1 cellular context compared by ENCODE assay signal in the genomic region with DNA sequence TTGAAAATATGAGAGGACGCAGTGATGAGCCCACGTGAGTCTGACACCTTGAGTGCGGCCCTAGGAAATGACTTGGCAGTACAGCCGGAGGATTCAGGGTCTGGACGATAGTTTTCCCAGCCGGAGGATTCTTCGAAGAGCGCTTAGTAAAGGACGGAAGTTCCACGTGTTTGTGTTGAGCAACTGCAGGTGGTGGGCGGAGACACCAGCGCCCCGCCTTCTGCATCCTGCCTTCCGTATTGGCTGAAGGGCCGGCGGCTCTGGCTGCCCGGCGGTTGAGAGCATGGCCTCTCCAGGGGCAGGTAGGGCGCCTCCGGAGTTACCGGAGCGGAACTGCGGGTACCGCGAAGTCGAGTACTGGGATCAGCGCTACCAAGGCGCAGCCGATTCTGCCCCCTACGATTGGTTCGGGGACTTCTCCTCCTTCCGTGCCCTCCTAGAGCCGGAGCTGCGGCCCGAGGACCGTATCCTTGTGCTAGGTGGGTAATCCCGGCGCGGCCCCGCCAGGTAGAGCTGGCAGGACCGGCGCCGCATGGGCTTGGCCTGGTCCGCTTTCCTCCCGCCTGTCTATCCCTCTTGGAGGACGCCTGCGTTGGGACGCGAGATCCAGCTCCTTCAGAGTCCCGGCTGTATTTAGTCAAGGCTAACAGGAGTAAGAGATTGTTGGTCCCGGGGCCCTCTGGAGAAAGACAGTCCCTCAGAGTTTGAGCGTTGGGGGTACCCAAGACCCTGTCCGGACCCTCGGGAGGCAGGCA.
TF ChIP-seq lines count a peak whose summit lies in the region.

A gene (plus strand): TSS at position 261 of the 755 bp plus-strand sequence. CDS start 23 bp downstream, at position 284.

TF ChIP-seq in HEK293, 187 proteins besides CTCF, POLR2A, EP300 and RAD21 (continued from another document and continues in another):
- TF ChIP-seq, protein P1, sequence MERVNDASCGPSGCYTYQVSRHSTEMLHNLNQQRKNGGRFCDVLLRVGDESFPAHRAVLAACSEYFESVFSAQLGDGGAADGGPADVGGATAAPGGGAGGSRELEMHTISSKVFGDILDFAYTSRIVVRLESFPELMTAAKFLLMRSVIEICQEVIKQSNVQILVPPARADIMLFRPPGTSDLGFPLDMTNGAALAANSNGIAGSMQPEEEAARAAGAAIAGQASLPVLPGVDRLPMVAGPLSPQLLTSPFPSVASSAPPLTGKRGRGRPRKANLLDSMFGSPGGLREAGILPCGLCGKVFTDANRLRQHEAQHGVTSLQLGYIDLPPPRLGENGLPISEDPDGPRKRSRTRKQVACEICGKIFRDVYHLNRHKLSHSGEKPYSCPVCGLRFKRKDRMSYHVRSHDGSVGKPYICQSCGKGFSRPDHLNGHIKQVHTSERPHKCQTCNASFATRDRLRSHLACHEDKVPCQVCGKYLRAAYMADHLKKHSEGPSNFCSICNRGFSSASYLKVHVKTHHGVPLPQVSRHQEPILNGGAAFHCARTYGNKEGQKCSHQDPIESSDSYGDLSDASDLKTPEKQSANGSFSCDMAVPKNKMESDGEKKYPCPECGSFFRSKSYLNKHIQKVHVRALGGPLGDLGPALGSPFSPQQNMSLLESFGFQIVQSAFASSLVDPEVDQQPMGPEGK (tag by site-specific recombination; IDR thresholded peaks at IDR 0.05), result peak; percentile 60; the same call in 1 of the 2 replicates
- TF ChIP-seq ZNF514 (tag by site-specific recombination; IDR thresholded peaks at IDR 0.05), result no peak
- TF ChIP-seq KLF10 (tag by site-specific recombination; IDR thresholded peaks at IDR 0.05), result peak; percentile 65; the same call in 1 of the 2 replicates
- TF ChIP-seq MYNN (tag by site-specific recombination; IDR thresholded peaks at IDR 0.05; ENCODE audit: borderline replicate concordance), result no peak
- no peak for TF ChIP-seq ZNF16 (tag by site-specific recombination; IDR thresholded peaks at IDR 0.05; ENCODE audit: low read depth)
- TF ChIP-seq ZNF658 (tag by site-specific recombination; IDR thresholded peaks at IDR 0.05), result no peak
- TF ChIP-seq ZNF792 (tag by site-specific recombination; IDR thresholded peaks at IDR 0.05), result no peak
- TF ChIP-seq, protein P2, sequence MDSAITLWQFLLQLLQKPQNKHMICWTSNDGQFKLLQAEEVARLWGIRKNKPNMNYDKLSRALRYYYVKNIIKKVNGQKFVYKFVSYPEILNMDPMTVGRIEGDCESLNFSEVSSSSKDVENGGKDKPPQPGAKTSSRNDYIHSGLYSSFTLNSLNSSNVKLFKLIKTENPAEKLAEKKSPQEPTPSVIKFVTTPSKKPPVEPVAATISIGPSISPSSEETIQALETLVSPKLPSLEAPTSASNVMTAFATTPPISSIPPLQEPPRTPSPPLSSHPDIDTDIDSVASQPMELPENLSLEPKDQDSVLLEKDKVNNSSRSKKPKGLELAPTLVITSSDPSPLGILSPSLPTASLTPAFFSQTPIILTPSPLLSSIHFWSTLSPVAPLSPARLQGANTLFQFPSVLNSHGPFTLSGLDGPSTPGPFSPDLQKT (IDR thresholded peaks at IDR 0.05; ENCODE audit: borderline replicate concordance, low read depth, low read length), result no peak
- TF ChIP-seq ZNF10 (tag by site-specific recombination; IDR thresholded peaks at IDR 0.05), result no peak
- no peak for TF ChIP-seq KLF8 (tag by site-specific recombination; IDR thresholded peaks at IDR 0.05)
- TF ChIP-seq, protein P3, sequence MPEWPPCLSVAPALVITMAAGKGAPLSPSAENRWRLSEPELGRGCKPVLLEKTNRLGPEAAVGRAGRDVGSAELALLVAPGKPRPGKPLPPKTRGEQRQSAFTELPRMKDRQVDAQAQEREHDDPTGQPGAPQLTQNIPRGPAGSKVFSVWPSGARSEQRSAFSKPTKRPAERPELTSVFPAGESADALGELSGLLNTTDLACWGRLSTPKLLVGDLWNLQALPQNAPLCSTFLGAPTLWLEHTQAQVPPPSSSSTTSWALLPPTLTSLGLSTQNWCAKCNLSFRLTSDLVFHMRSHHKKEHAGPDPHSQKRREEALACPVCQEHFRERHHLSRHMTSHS (tag by site-specific recombination; IDR thresholded peaks at IDR 0.05), result no peak
- no peak for TF ChIP-seq EGR2 (tag by site-specific recombination; IDR thresholded peaks at IDR 0.05; ENCODE audit: low read depth)
- peak; percentile 29; the same call in 1 of the 2 replicates for TF ChIP-seq ZBTB48 (tag by site-specific recombination; IDR thresholded peaks at IDR 0.05)
- TF ChIP-seq, protein P4, sequence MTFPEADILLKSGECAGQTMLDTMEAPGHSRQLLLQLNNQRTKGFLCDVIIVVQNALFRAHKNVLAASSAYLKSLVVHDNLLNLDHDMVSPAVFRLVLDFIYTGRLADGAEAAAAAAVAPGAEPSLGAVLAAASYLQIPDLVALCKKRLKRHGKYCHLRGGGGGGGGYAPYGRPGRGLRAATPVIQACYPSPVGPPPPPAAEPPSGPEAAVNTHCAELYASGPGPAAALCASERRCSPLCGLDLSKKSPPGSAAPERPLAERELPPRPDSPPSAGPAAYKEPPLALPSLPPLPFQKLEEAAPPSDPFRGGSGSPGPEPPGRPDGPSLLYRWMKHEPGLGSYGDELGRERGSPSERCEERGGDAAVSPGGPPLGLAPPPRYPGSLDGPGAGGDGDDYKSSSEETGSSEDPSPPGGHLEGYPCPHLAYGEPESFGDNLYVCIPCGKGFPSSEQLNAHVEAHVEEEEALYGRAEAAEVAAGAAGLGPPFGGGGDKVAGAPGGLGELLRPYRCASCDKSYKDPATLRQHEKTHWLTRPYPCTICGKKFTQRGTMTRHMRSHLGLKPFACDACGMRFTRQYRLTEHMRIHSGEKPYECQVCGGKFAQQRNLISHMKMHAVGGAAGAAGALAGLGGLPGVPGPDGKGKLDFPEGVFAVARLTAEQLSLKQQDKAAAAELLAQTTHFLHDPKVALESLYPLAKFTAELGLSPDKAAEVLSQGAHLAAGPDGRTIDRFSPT (tag by site-specific recombination; IDR thresholded peaks at IDR 0.05), result peak; percentile 93
- TF ChIP-seq ZNF335 (tag by site-specific recombination; conservative IDR thresholded peaks at IDR 0.05), result peak; percentile 95
- no peak for TF ChIP-seq ZNF221 (tag by site-specific recombination; IDR thresholded peaks at IDR 0.05; ENCODE audit: borderline replicate concordance)
- TF ChIP-seq YY1 (tag by site-specific recombination; IDR thresholded peaks at IDR 0.05), result no peak
- TF ChIP-seq YY2 (tag by site-specific recombination; IDR thresholded peaks at IDR 0.05), result no peak
- TF ChIP-seq SP2 (tag by site-specific recombination; IDR thresholded peaks at IDR 0.05), result peak; percentile 83
- TF ChIP-seq IKZF3 (tag by site-specific recombination; IDR thresholded peaks at IDR 0.05), result no peak; the same call in 1 of the 2 replicates
- no peak for TF ChIP-seq GLIS1 (tag by site-specific recombination; IDR thresholded peaks at IDR 0.05)
- peak; percentile 93 for TF ChIP-seq ZXDB (tag by site-specific recombination; IDR thresholded peaks at IDR 0.05)
- TF ChIP-seq, protein P5, sequence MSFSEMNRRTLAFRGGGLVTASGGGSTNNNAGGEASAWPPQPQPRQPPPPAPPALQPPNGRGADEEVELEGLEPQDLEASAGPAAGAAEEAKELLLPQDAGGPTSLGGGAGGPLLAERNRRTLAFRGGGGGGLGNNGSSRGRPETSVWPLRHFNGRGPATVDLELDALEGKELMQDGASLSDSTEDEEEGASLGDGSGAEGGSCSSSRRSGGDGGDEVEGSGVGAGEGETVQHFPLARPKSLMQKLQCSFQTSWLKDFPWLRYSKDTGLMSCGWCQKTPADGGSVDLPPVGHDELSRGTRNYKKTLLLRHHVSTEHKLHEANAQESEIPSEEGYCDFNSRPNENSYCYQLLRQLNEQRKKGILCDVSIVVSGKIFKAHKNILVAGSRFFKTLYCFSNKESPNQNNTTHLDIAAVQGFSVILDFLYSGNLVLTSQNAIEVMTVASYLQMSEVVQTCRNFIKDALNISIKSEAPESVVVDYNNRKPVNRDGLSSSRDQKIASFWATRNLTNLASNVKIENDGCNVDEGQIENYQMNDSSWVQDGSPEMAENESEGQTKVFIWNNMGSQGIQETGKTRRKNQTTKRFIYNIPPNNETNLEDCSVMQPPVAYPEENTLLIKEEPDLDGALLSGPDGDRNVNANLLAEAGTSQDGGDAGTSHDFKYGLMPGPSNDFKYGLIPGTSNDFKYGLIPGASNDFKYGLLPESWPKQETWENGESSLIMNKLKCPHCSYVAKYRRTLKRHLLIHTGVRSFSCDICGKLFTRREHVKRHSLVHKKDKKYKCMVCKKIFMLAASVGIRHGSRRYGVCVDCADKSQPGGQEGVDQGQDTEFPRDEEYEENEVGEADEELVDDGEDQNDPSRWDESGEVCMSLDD (tag by site-specific recombination; IDR thresholded peaks at IDR 0.05), result no peak
- TF ChIP-seq, protein P6, sequence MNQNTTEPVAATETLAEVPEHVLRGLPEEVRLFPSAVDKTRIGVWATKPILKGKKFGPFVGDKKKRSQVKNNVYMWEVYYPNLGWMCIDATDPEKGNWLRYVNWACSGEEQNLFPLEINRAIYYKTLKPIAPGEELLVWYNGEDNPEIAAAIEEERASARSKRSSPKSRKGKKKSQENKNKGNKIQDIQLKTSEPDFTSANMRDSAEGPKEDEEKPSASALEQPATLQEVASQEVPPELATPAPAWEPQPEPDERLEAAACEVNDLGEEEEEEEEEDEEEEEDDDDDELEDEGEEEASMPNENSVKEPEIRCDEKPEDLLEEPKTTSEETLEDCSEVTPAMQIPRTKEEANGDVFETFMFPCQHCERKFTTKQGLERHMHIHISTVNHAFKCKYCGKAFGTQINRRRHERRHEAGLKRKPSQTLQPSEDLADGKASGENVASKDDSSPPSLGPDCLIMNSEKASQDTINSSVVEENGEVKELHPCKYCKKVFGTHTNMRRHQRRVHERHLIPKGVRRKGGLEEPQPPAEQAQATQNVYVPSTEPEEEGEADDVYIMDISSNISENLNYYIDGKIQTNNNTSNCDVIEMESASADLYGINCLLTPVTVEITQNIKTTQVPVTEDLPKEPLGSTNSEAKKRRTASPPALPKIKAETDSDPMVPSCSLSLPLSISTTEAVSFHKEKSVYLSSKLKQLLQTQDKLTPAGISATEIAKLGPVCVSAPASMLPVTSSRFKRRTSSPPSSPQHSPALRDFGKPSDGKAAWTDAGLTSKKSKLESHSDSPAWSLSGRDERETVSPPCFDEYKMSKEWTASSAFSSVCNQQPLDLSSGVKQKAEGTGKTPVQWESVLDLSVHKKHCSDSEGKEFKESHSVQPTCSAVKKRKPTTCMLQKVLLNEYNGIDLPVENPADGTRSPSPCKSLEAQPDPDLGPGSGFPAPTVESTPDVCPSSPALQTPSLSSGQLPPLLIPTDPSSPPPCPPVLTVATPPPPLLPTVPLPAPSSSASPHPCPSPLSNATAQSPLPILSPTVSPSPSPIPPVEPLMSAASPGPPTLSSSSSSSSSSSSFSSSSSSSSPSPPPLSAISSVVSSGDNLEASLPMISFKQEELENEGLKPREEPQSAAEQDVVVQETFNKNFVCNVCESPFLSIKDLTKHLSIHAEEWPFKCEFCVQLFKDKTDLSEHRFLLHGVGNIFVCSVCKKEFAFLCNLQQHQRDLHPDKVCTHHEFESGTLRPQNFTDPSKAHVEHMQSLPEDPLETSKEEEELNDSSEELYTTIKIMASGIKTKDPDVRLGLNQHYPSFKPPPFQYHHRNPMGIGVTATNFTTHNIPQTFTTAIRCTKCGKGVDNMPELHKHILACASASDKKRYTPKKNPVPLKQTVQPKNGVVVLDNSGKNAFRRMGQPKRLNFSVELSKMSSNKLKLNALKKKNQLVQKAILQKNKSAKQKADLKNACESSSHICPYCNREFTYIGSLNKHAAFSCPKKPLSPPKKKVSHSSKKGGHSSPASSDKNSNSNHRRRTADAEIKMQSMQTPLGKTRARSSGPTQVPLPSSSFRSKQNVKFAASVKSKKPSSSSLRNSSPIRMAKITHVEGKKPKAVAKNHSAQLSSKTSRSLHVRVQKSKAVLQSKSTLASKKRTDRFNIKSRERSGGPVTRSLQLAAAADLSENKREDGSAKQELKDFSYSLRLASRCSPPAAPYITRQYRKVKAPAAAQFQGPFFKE (tag by site-specific recombination; IDR thresholded peaks at IDR 0.05; ENCODE audit: borderline replicate concordance), result no peak
- TF ChIP-seq ZNF112 (tag by site-specific recombination; IDR thresholded peaks at IDR 0.05), result no peak
- TF ChIP-seq ZNF654 (tag by site-specific recombination; IDR thresholded peaks at IDR 0.05; ENCODE audit: low read depth), result no peak
- no peak for TF ChIP-seq GLI4 (tag by site-specific recombination; IDR thresholded peaks at IDR 0.05)
- TF ChIP-seq, protein P7, sequence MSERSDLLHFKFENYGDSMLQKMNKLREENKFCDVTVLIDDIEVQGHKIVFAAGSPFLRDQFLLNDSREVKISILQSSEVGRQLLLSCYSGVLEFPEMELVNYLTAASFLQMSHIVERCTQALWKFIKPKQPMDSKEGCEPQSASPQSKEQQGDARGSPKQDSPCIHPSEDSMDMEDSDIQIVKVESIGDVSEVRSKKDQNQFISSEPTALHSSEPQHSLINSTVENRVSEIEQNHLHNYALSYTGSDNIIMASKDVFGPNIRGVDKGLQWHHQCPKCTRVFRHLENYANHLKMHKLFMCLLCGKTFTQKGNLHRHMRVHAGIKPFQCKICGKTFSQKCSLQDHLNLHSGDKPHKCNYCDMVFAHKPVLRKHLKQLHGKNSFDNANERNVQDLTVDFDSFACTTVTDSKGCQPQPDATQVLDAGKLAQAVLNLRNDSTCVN (tag by site-specific recombination; optimal IDR thresholded peaks at IDR 0.05), result peak; percentile 67
- TF ChIP-seq HOXD13 (CRISPR knock-in tag; IDR thresholded peaks at IDR 0.05; ENCODE audit: borderline replicate concordance), result no peak
- TF ChIP-seq ZNF23 (tag by site-specific recombination; IDR thresholded peaks at IDR 0.05; ENCODE audit: borderline replicate concordance), result no peak
- TF ChIP-seq SP7 (tag by site-specific recombination; IDR thresholded peaks at IDR 0.05), result no peak; the same call in 1 of the 2 replicates
- TF ChIP-seq, protein P8, sequence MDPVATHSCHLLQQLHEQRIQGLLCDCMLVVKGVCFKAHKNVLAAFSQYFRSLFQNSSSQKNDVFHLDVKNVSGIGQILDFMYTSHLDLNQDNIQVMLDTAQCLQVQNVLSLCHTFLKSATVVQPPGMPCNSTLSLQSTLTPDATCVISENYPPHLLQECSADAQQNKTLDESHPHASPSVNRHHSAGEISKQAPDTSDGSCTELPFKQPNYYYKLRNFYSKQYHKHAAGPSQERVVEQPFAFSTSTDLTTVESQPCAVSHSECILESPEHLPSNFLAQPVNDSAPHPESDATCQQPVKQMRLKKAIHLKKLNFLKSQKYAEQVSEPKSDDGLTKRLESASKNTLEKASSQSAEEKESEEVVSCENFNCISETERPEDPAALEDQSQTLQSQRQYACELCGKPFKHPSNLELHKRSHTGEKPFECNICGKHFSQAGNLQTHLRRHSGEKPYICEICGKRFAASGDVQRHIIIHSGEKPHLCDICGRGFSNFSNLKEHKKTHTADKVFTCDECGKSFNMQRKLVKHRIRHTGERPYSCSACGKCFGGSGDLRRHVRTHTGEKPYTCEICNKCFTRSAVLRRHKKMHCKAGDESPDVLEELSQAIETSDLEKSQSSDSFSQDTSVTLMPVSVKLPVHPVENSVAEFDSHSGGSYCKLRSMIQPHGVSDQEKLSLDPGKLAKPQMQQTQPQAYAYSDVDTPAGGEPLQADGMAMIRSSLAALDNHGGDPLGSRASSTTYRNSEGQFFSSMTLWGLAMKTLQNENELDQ (tag by site-specific recombination; IDR thresholded peaks at IDR 0.05; ENCODE audit: low read depth), result no peak
- TF ChIP-seq ZNF777 (tag by site-specific recombination; IDR thresholded peaks at IDR 0.05; ENCODE audit: borderline replicate concordance), result no peak
- no peak for TF ChIP-seq ZNF121 (tag by site-specific recombination; IDR thresholded peaks at IDR 0.05)
- no peak for TF ChIP-seq ZNF585B (tag by site-specific recombination; IDR thresholded peaks at IDR 0.05)
